18 cellular contexts compared by ENCODE assay signal in the genomic region with DNA sequence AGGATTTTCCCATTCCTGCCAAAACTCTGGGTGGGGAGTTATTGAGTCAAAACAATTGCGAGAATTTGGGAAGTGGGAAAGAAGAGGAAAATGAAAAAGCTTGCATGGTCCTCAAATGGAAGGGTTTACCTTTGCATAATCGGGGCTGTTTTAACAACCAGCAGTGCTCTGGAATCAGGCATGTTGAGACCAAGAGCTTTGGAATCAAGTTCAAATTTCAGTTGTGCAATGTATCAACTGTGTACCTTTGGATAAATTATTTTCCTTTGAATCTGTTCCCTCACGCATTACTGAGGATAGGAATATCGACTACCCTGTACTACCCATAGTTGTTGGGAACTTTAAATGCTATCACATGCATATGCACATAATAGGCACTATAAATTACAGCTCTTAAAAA.
DNase-seq lines count a peak whose midpoint lies in the region; ATAC-seq, FAIRE-seq and TF ChIP-seq lines count a peak whose summit lies in the region.
"Had no signal": no experiment of that assay in that cellular context is flagged by ENCODE, and none has a peak within 500 bp of the region (broad histone marks: within the 10 kb centered on the region; RNA-seq: fewer than 3 reads in every experiment).

No MANE protein-coding gene starts in this region.

- H3K4me3 ChIP-seq in bronchial epithelial cell (ENCODE audit: low read depth, low read length) = no peak overlapping the region
- H3K4me3 ChIP-seq in CD8-positive, alpha-beta memory T cell (ENCODE audit: low read length) = no peak overlapping the region
- H3K4me3 ChIP-seq: GM23248 had no signal

- no peaks in the 10 kb centered on the region for H3K9me3 ChIP-seq in CD8-positive, alpha-beta memory T cell (ENCODE audit: low read length)
- H3K9me3 ChIP-seq: Caco-2 had no signal

- H3K36me3 Mint-ChIP-seq in progenitor cell of endocrine pancreas (ENCODE audit: insufficient read depth) (no peaks in the 10 kb centered on the region), mesothelial cell of epicardium (no peaks in the 10 kb centered on the region)
- peaks cover 0 to 5% (median 0%) of the 10 kb centered on the region in 3 donors for H3K36me3 Mint-ChIP-seq in CD8-positive, alpha-beta memory T cell
- H3K36me3 Mint-ChIP-seq: CD4-positive, alpha-beta memory T cell had no signal

- CTCF ChIA-PET in CD8-positive, alpha-beta memory T cell (lab: Charles Lee) = no interaction called here

- H3K9me3 Mint-ChIP-seq in progenitor cell of endocrine pancreas (ENCODE audit: low read depth) (no peaks in the 10 kb centered on the region), mesothelial cell of epicardium (peaks cover 4% of the 10 kb centered on the region)
- no peaks in the 10 kb centered on the region for H3K9me3 Mint-ChIP-seq in CD8-positive, alpha-beta memory T cell

- no peak for FAIRE-seq in bronchial epithelial cell (lab: Jason Lieb, UNC)
- FAIRE-seq: G401.6, GM12892, H1 had no signal

- no peaks in the 10 kb centered on the region for H3K4me1 ChIP-seq in CD8-positive, alpha-beta memory T cell (ENCODE audit: insufficient read depth, low read length)

- peak; percentile 43 for DNase-seq in bronchial epithelial cell (ENCODE audit: low read depth)
- no peak for DNase-seq in left lobe of liver (ENCODE audit: low spot score)
- no peak for DNase-seq in progenitor cell of endocrine pancreas (ENCODE audit: low spot score, unreplicated experiment)
- no peak for DNase-seq in mesothelial cell of epicardium (ENCODE audit: low spot score in 2 of 2, unreplicated experiment in 2 of 2)
- DNase-seq in CD8-positive, alpha-beta memory T cell = no peak
- DNase-seq: C1 segment of cervical spinal cord; Caco-2; CD4-positive, alpha-beta memory T cell; DMS153; DND-41; GM23248; H7; HCEC 1CT had no signal

- H3K4me3 Mint-ChIP-seq in progenitor cell of endocrine pancreas (ENCODE audit: low read depth) (no peak overlapping the region), mesothelial cell of epicardium (no peak overlapping the region)
- no peak overlapping the region for H3K4me3 Mint-ChIP-seq in CD8-positive, alpha-beta memory T cell
- H3K4me3 Mint-ChIP-seq: CD4-positive, alpha-beta memory T cell had no signal

- TF ChIP-seq CTCF in bronchial epithelial cell (IDR thresholded peaks at IDR 0.05; ENCODE audit: insufficient read depth, low read length, severe bottlenecking) = no peak
- TF ChIP-seq CTCF in progenitor cell of endocrine pancreas (IDR thresholded peaks at IDR 0.05; ENCODE audit: unreplicated experiment) = no peak
- no peak for TF ChIP-seq CTCF in mesothelial cell of epicardium (IDR thresholded peaks at IDR 0.05; ENCODE audit: unreplicated experiment)

- H3K27me3 Mint-ChIP-seq in progenitor cell of endocrine pancreas (peaks cover 25% of the 10 kb centered on the region), mesothelial cell of epicardium (ENCODE audit: low read depth) (no peaks in the 10 kb centered on the region)
- peaks cover 10 to 14% of the 10 kb centered on the region in 2 donors for H3K27me3 Mint-ChIP-seq in CD8-positive, alpha-beta memory T cell

- no peaks in the 10 kb centered on the region for H3K36me3 ChIP-seq in bronchial epithelial cell (ENCODE audit: control insufficient read depth, insufficient read depth, low read length)
- H3K36me3 ChIP-seq in CD8-positive, alpha-beta memory T cell (ENCODE audit: insufficient read depth, low read length) = no peaks in the 10 kb centered on the region

- H3K4me1 Mint-ChIP-seq in progenitor cell of endocrine pancreas (ENCODE audit: low read depth) = peaks cover 10% of the 10 kb centered on the region
- H3K4me1 Mint-ChIP-seq in mesothelial cell of epicardium = peaks cover 35% of the 10 kb centered on the region
- H3K4me1 Mint-ChIP-seq in CD8-positive, alpha-beta memory T cell = no peaks in the 10 kb centered on the region

- H3K27ac ChIP-seq in CD8-positive, alpha-beta memory T cell (ENCODE audit: low read depth, low read length) = no peak overlapping the region
- H3K27ac ChIP-seq: GM23248 had no signal

- ATAC-seq in esophagus mucosa = peak; percentile 54
- ATAC-seq in left lobe of liver = peak; percentile 82
- ATAC-seq in HG03175 (IDR thresholded peaks at IDR 0.05; ENCODE audit: unreplicated experiment) = no peak

- no peaks in the 10 kb centered on the region for H3K27me3 ChIP-seq in bronchial epithelial cell (ENCODE audit: control insufficient read depth, insufficient read depth, low read length)
- no peaks in the 10 kb centered on the region for H3K27me3 ChIP-seq in CD8-positive, alpha-beta memory T cell (ENCODE audit: insufficient read depth, low read length, poor library complexity, severe bottlenecking)

- POLR2A ChIA-PET in CD8-positive, alpha-beta memory T cell (lab: Charles Lee) = no interaction called here

- H3K27ac Mint-ChIP-seq in progenitor cell of endocrine pancreas (peak overlapping the region; percentile 62), mesothelial cell of epicardium (no peak overlapping the region)
- no peak overlapping the region for H3K27ac Mint-ChIP-seq in CD8-positive, alpha-beta memory T cell
- H3K27ac Mint-ChIP-seq: CD4-positive, alpha-beta memory T cell had no signal
